ENCODE assay signal across 16 cellular contexts in the genomic region with DNA sequence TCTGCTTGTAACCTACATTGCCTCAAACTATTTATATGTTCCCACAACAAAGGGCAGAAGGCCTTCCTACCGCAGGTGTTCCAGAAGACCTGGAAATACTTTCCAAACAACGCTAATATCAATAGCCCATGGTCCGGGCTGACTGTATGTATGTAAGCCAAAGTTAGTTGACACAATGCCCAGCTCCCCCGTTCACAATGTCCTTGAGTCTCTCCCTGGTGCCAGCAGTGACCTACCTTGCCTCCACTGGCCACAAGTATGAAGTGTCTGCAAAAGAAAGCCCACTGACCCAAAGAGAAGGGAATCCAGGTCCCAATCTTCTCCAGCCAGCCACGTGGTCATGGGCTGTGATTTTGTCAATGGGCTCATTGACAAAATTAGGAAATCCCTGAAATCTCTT.
DNase-seq lines count a peak whose midpoint lies in the region; ATAC-seq and TF ChIP-seq lines count a peak whose summit lies in the region.
"Had no signal": no experiment of that assay in that cellular context is flagged by ENCODE, and none has a peak within 500 bp of the region (broad histone marks: within the 10 kb centered on the region; RNA-seq: fewer than 3 reads in every experiment).

No MANE protein-coding gene starts in this region.

- DNase-seq in left ventricle myocardium superior (no peak), left ventricle myocardium inferior (no peak), Karpas-422 (no peak), testis (peak; percentile 56), glutamatergic neuron (no peak), sciatic nerve (ENCODE audit: low spot score) (no peak)
- DNase-seq: AML-193; CD4-positive, alpha-beta T cell; CD8-positive, alpha-beta memory T cell; DMS 273 treated with DMSO at 0.1 percent for 48 hours; DMS79; GM23248; H7; HCEC 1CT had no signal

- TF ChIP-seq CTCF in left ventricle myocardium inferior (IDR thresholded peaks at IDR 0.05; ENCODE audit: borderline replicate concordance) (no peak), testis (IDR thresholded peaks at IDR 0.05) (no peak), glutamatergic neuron (IDR thresholded peaks at IDR 0.05; ENCODE audit: partially characterized antibody, unreplicated experiment) (no peak)

- no peak overlapping the region for H3K4me3 Mint-ChIP-seq in glutamatergic neuron (ENCODE audit: unreplicated experiment)
- H3K4me3 Mint-ChIP-seq: CD14-positive monocyte; CD4-positive, alpha-beta T cell; CD8-positive, alpha-beta memory T cell had no signal

- intact Hi-C loops in left ventricle myocardium superior (cut with micrococcal nuclease) (no loop called here), left ventricle myocardium inferior (cut with micrococcal nuclease) (no loop called here), testis (cut with DNase I; ENCODE audit: low total_unique reads) (no loop called here), sciatic nerve (cut with DNase I) (no loop called here)

- H3K27ac ChIP-seq in left ventricle myocardium inferior (replicated peaks) (no peak overlapping the region), Karpas-422 (ENCODE audit: low read length) (no peak overlapping the region), testis (no peak overlapping the region)
- H3K27ac ChIP-seq: 22Rv1, GM23248 had no signal

- peaks cover 2% of the 10 kb centered on the region for H3K4me1 Mint-ChIP-seq in glutamatergic neuron (ENCODE audit: low read depth, unreplicated experiment)
- H3K4me1 Mint-ChIP-seq: CD8-positive, alpha-beta memory T cell had no signal

- H2AFZ ChIP-seq in Karpas-422 (ENCODE audit: low read length), result peak overlapping the region; percentile 29; the same call in 1 of the 2 replicates
- H2AFZ ChIP-seq: GM23248 had no signal

- H3K27me3 Mint-ChIP-seq in glutamatergic neuron (ENCODE audit: unreplicated experiment), result no peaks in the 10 kb centered on the region

- no peaks in the 10 kb centered on the region for H3K36me3 ChIP-seq in left ventricle myocardium inferior
- H3K36me3 ChIP-seq in Karpas-422 (ENCODE audit: insufficient read depth, low read length), result no peaks in the 10 kb centered on the region
- H3K36me3 ChIP-seq in testis (ENCODE audit: low read depth, missing control alignments), result no peaks in the 10 kb centered on the region

- peaks cover 2% of the 10 kb centered on the region for H3K36me3 Mint-ChIP-seq in glutamatergic neuron (ENCODE audit: unreplicated experiment)
- H3K36me3 Mint-ChIP-seq: CD8-positive, alpha-beta memory T cell had no signal

- H3K9me3 Mint-ChIP-seq in glutamatergic neuron (ENCODE audit: unreplicated experiment), result peaks cover under 1% of the 10 kb centered on the region
- H3K9me3 Mint-ChIP-seq: CD4-positive, alpha-beta T cell had no signal

- H3K4me1 ChIP-seq in left ventricle myocardium inferior (no peaks in the 10 kb centered on the region), Karpas-422 (ENCODE audit: low read length) (peaks cover 6% of the 10 kb centered on the region; the same call in 1 of the 2 replicates), testis (no peaks in the 10 kb centered on the region)

- ATAC-seq in left ventricle myocardium superior (peak; percentile 57), sciatic nerve (no peak)

- no peaks in the 10 kb centered on the region for H3K79me2 ChIP-seq in Karpas-422 (ENCODE audit: low read length)

- no peak overlapping the region for H3K9ac ChIP-seq in Karpas-422 (ENCODE audit: low read length)
- H3K9ac ChIP-seq: GM23248 had no signal

- H3K9me2 ChIP-seq in Karpas-422 (replicated peaks; ENCODE audit: insufficient read depth, low read length), result no peaks in the 10 kb centered on the region

- H3K4me3 ChIP-seq in left ventricle myocardium inferior, result no peak overlapping the region
- H3K4me3 ChIP-seq in Karpas-422 (ENCODE audit: low read length), result no peak overlapping the region
- H3K4me3 ChIP-seq in testis, result no peak overlapping the region
- H3K4me3 ChIP-seq: GM23248 had no signal

- no peak overlapping the region for H3K4me2 ChIP-seq in Karpas-422 (ENCODE audit: low read depth, low read length, poor library complexity, severe bottlenecking)

- 58 to 80% methylated on average over 5 of the region's 5 CpGs for WGBS in testis, 2 donors

- H4K20me1 ChIP-seq in Karpas-422 (ENCODE audit: insufficient read depth, low read depth, low read length), result no peaks in the 10 kb centered on the region

- H3K27me3 ChIP-seq in left ventricle myocardium inferior (ENCODE audit: low read depth), result no peaks in the 10 kb centered on the region
- H3K27me3 ChIP-seq in Karpas-422 (ENCODE audit: low read length), result no peaks in the 10 kb centered on the region
- H3K27me3 ChIP-seq in testis, result no peaks in the 10 kb centered on the region

- no peak overlapping the region for H3K27ac Mint-ChIP-seq in glutamatergic neuron (ENCODE audit: unreplicated experiment)
- H3K27ac Mint-ChIP-seq: CD4-positive, alpha-beta T cell had no signal

- no peak for TF ChIP-seq POLR2A in testis (IDR thresholded peaks at IDR 0.05)

- H3K9me3 ChIP-seq in left ventricle myocardium inferior (replicated peaks) (peaks cover 6% of the 10 kb centered on the region), Karpas-422 (ENCODE audit: low read length) (0 out of 2 replicates have a peak, but pooled peaks cover 3% of the 10 kb centered on the region), testis (no peaks in the 10 kb centered on the region)
